8 cellular contexts compared by ENCODE assay signal in the genomic region with DNA sequence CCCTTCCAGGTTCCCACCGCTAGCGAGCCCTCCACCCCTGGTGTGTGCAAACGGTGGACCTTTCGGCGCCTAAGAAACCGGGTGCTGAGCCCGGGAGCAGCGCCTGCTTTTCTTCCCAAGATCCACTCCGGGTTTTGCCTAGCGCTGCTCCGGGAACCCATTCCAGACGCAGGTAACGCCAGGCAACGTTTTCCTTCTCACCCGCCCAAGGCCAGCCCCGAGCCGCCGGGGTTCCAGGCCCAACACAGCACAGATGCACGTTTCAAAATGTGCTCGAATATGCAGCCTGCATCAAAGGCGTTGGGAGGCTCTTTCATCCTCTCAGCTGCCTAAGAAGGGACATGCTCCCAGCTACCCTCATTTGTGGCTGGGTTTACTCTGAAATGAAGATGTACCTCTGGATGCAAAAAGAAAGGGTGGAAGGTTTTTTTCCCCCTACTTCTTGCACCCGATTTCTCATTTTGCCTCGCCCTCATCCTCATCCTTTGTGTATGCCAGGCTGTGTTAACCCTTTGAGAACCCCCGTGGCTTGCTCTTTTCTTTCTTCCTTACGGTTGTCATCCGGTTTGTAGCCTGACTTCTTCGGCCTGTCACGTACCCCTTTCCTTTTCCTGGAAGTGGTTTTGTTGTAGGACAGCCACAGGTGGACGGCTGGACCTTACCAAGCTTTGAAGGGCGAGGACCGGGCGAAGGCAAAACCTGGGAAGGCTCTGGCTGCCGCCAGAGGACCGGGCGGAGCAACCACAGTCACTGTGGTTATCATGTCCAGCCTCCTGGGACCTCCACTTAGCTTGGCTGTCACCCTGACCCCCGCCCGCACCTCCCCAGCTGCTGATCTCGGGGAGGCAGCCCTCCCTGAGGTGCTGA.
DNase-seq lines count a peak whose midpoint lies in the region; ATAC-seq and TF ChIP-seq lines count a peak whose summit lies in the region.

No MANE protein-coding gene starts in this region.

- H3K27me3 ChIP-seq in Panc1 (ENCODE audit: control insufficient read depth, insufficient read depth, low read length) (no peaks in the 10 kb centered on the region), suprapubic skin (no peaks in the 10 kb centered on the region)

- TF ChIP-seq CTCF in Panc1 (IDR thresholded peaks at IDR 0.05) (no peak), neural crest cell (conservative IDR thresholded peaks at IDR 0.05) (peak; percentile 33), suprapubic skin (IDR thresholded peaks at IDR 0.05) (no peak)

- H3K4me3 Mint-ChIP-seq in neural crest cell: peak overlapping the region; percentile 87

- DNase-seq in DMS53 treated with DMSO at 0.1 percent for 48 hours (lab: John Stamatoyannopoulos, UW; ENCODE audit: unreplicated experiment): peak; percentile 13
- DNase-seq in Jurkat, Clone E6-1 (ENCODE audit: low read depth, low spot score): peak; percentile 88
- DNase-seq in Panc1 (ENCODE audit: low read depth, low spot score): no peak
- peak; percentile 26 for DNase-seq in activated effector memory CD4-positive, alpha-beta T cell treated with Interleukin-2 at 50 U/mL for 16 hours
- DNase-seq in foreskin melanocyte: peak; percentile 88
- peak; percentile 91 for DNase-seq in neural crest cell (ENCODE audit: low read depth, low spot score)
- DNase-seq in suprapubic skin (ENCODE audit: low spot score in 2 of 2): peak; percentile 79 to 86

- POLR2A ChIA-PET in Panc1 (lab: Charles Lee): no interaction called here

- peaks cover 4% of the 10 kb centered on the region for H3K36me3 Mint-ChIP-seq in neural crest cell (ENCODE audit: low read depth)

- ATAC-seq in GM21737 (IDR thresholded peaks at IDR 0.05; ENCODE audit: unreplicated experiment) (peak; percentile 93), Panc1 (peak; percentile 63; the same call in 1 of the 2 replicates)

- H3K27ac Mint-ChIP-seq in neural crest cell (ENCODE audit: unreplicated experiment): peak overlapping the region; percentile 97

- H3K27ac ChIP-seq in Panc1 (ENCODE audit: low read length) (no peak overlapping the region), suprapubic skin (peak overlapping the region; percentile 67)

- in situ Hi-C loops in Panc1 (cut with HindIII; ENCODE audit: low pct_unique_long_range_greater_than_20kb, low sequenced_read_pairs): no loop called here

- no peaks in the 10 kb centered on the region for H3K36me3 ChIP-seq in Panc1 (ENCODE audit: control insufficient read depth, insufficient read depth, low read length)
- H3K36me3 ChIP-seq in suprapubic skin: no peaks in the 10 kb centered on the region

- no TSS peak for BruUV-seq in Panc1 (replicated peaks; lab: Mats Ljungman, UMichigan)

- H3K4me1 Mint-ChIP-seq in neural crest cell: peaks cover 62% of the 10 kb centered on the region

- no peak for TF ChIP-seq EP300 in suprapubic skin (IDR thresholded peaks at IDR 0.05)

- no peaks in the 10 kb centered on the region for H3K27me3 Mint-ChIP-seq in neural crest cell (ENCODE audit: low read depth)

- no peak for TF ChIP-seq POLR2A in suprapubic skin (IDR thresholded peaks at IDR 0.05)

- 2% methylated on average over 30 of the region's 38 CpGs for WGBS in suprapubic skin

- CTCF ChIA-PET in Panc1 (lab: Charles Lee): no interaction called here

- intact Hi-C loops in Panc1 (cut with micrococcal nuclease; ENCODE audit: unreplicated experiment): no loop called here

- H3K4me1 ChIP-seq in Panc1 (ENCODE audit: control insufficient read depth, insufficient read depth, low read length): no peaks in the 10 kb centered on the region
- peaks cover 21% of the 10 kb centered on the region for H3K4me1 ChIP-seq in suprapubic skin

- peaks cover 4% of the 10 kb centered on the region for H3K9me3 Mint-ChIP-seq in neural crest cell

- H3K9me3 ChIP-seq in Panc1 (ENCODE audit: control insufficient read depth, insufficient read depth, low read depth, low read length) (no peaks in the 10 kb centered on the region), suprapubic skin (peaks cover 5% of the 10 kb centered on the region)

- H3K4me3 ChIP-seq in Jurkat, Clone E6-1 (ENCODE audit: low read length): peak overlapping the region; percentile 54
- H3K4me3 ChIP-seq in Panc1 (ENCODE audit: low read depth in 2 of 2, low read length in 2 of 2) (peak overlapping the region; percentile 29 to 57), suprapubic skin (peak overlapping the region; percentile 54)
